Comparison of ENCODE assay signal across 1 cellular context in the genomic region with DNA sequence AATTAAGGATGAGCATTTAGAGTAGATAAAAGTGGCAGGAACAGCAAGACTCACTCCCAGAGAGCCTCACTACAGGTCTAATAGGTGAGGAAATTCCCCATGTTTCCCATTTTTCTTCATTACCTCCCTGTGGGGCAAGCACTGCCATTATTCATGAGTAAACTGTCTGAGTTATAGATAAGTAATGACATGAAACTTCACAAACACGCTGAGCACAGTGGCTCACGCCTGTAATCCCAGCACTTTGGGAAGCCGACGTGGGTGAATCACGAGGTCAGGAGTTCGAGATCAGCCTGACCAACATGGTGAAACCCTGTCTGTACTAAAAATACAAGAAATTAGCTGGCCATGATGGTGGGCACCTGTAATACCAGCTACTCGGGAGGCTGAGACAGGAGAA. TPM values are rescaled to one million over a fixed set of nuclear protein-coding genes. Genes with fewer than 3 reads are reported as not detected.
"Had no signal": no experiment of that assay in that cellular context is flagged by ENCODE, and none has a peak within 500 bp of the region (broad histone marks: within the 10 kb centered on the region; RNA-seq: fewer than 3 reads in every experiment).

No MANE protein-coding gene starts in this region.

RNA-seq across cellular contexts. Expression of gene PDGFRA, which starts 7.2 kb away (rescaled TPM):
- polyA plus RNA-seq: immature natural killer cell had no signal
